In genomic region chr2:73986085-73986680, GRCh38 we compare ENCODE assay signal across 8 cellular contexts. TPM values are rescaled to one million over a fixed set of nuclear protein-coding genes. Genes with fewer than 3 reads are reported as not detected.
DNase-seq lines count a peak whose midpoint lies in the region; ATAC-seq and TF ChIP-seq lines count a peak whose summit lies in the region.

No MANE protein-coding gene starts in this region.

- DNase-seq in NCI-H2227 (lab: John Stamatoyannopoulos, UW; ENCODE audit: unreplicated experiment) (peak; percentile 40), NCI-H2227 treated with DMSO at 0.1 percent for 48 hours (lab: John Stamatoyannopoulos, UW) (no peak), lower leg skin (ENCODE audit: low spot score in 2 of 2) (no peak), occipital lobe (lab: John Stamatoyannopoulos, UW) (no peak)
- peak; percentile 62 for DNase-seq in activated T-cell treated with anti-CD3 and anti-CD28 coated beads, Interleukin-2, amount 50 U/mL, for 24 hours
- DNase-seq in stimulated activated naive CD8-positive, alpha-beta T cell treated with anti-CD3 and anti-CD28 coated beads, Interleukin-15, Interleukin-2, amounts not matched to agents 100 U/mL and 50 U/mL, for 24 hours, result peak; percentile 57

- H3K4me1 Mint-ChIP-seq in activated T-cell treated with anti-CD3 and anti-CD28 coated beads, Interleukin-2, amount 50 U/mL, for 24 hours (ENCODE audit: low read depth), result peaks cover 77% of the 10 kb centered on the region

- H3K36me3 Mint-ChIP-seq in activated T-cell treated with anti-CD3 and anti-CD28 coated beads, Interleukin-2, amount 50 U/mL, for 24 hours (ENCODE audit: low read depth), result peaks cover 61% of the 10 kb centered on the region

- ATAC-seq in stimulated activated naive CD8-positive, alpha-beta T cell treated with anti-CD3 and anti-CD28 coated beads, Interleukin-15, Interleukin-2, amounts not matched to agents 100 U/mL and 50 U/mL, for 24 hours, result peak; percentile 21
- ATAC-seq in HG03457 (IDR thresholded peaks at IDR 0.05; ENCODE audit: unreplicated experiment), result no peak

- no peaks in the 10 kb centered on the region for H3K27me3 Mint-ChIP-seq in activated T-cell treated with anti-CD3 and anti-CD28 coated beads, Interleukin-2, amount 50 U/mL, for 24 hours

- peak overlapping the region; percentile 93 for H3K27ac Mint-ChIP-seq in activated T-cell treated with anti-CD3 and anti-CD28 coated beads, Interleukin-2, amount 50 U/mL, for 24 hours

- peaks cover 2% of the 10 kb centered on the region for H3K9me3 Mint-ChIP-seq in activated T-cell treated with anti-CD3 and anti-CD28 coated beads, Interleukin-2, amount 50 U/mL, for 24 hours

- H3K4me3 ChIP-seq in iPS-11a (ENCODE audit: low read depth, low read length) (peak overlapping the region; percentile 53), lower leg skin (ENCODE audit: low read depth, poor library complexity, severe bottlenecking) (no peak overlapping the region)

- TF ChIP-seq CTCF in lower leg skin (IDR thresholded peaks at IDR 0.05), result no peak

- intact Hi-C loops in lower leg skin (cut with DNase I; ENCODE audit: low total_unique reads), result loop anchor here (10.0 kb wide), 1 partner anchor 51 kb away; no protein-coding TSS in a partner anchor

- WGBS in lower leg skin, 2 donors, result 82 to 91% methylated on average over 18 to 21 of the region's 21 CpGs

- peak overlapping the region; percentile 88 for H3K4me3 Mint-ChIP-seq in activated T-cell treated with anti-CD3 and anti-CD28 coated beads, Interleukin-2, amount 50 U/mL, for 24 hours

- no peak for TF ChIP-seq POLR2A in lower leg skin (IDR thresholded peaks at IDR 0.05)

RNA-seq across cellular contexts. Expression of gene TET3, which starts 1.5 kb away (rescaled TPM):
- total RNA-seq in lower leg skin (10 to 100 TPM; 52.8 to 54.8 (median 54.1) TPM), occipital lobe (20.9 TPM)

RNA-seq across cellular contexts. Expression of gene DGUOK, which starts 59.5 kb away (rescaled TPM):
- total RNA-seq in lower leg skin (10 to 100 TPM; 34.4 to 73.2 (median 48.0) TPM), occipital lobe (45.7 TPM)

Comparison
In these comparisons a context has a peak if more than half of its experiments do, and no peak if none do; other contexts are left out.
1. DNase-seq: peak in NCI-H2227 (single experiment), activated T-cell treated with anti-CD3 and anti-CD28 coated beads, Interleukin-2, amount 50 U/mL, for 24 hours (single experiment) and stimulated activated naive CD8-positive, alpha-beta T cell treated with anti-CD3 and anti-CD28 coated beads, Interleukin-15, Interleukin-2, amounts not matched to agents 100 U/mL and 50 U/mL, for 24 hours (single experiment); none in NCI-H2227 treated with DMSO at 0.1 percent for 48 hours (single experiment), lower leg skin (0 of 2) and occipital lobe (single experiment).